ENCODE assay signal across 11 cellular contexts in the genomic region with DNA sequence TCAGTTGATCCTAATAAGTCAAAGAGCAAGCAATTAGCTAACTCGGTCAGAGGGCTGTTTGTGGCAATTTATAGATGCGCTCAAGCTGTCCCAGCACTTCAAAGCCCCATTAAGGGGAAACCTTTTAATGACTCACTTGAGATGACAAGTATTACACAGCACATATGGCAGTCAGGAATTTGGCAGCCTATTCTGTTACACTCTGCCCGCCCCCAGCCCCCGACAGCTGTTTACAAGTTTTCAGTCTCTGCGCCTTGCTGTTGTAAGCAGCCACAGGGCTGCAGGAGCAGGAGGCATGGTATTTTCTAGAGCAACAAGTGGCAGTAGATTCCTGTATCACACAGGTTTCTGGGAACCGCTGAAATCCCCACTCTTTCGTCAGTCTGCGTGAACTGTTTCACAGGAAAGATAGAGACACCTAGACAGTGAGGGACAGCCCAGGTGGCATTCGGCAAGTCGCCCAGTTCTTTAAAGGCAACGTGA.
A peak's percentile ranks its signal among the peaks of the same experiment; 100 is the strongest.
DNase-seq lines count a peak whose midpoint lies in the region; FAIRE-seq and TF ChIP-seq lines count a peak whose summit lies in the region.
"Had no signal": no experiment of that assay in that cellular context is flagged by ENCODE, and none has a peak within 500 bp of the region (broad histone marks: within the 10 kb centered on the region; RNA-seq: fewer than 3 reads in every experiment).

No MANE protein-coding gene starts in this region.

- H3K27me3 ChIP-seq in BJ (ENCODE audit: control insufficient read depth, insufficient read depth, low read length) (no peaks in the 10 kb centered on the region), mesendoderm (ENCODE audit: insufficient read depth, low read length, poor library complexity) (no peaks in the 10 kb centered on the region)

- H3K27ac ChIP-seq in mesendoderm (ENCODE audit: low read depth, low read length): no peak overlapping the region

- CTCF ChIA-PET in BJ (lab: Yijun Ruan, JAX): interaction anchor here (1.0 to 1.7 kb wide), 4 partner anchors 10 to 232 kb away, joined by 3 to 6 read pairs (median 3); no protein-coding TSS in a partner anchor

- no peak for TF ChIP-seq POLR2A in NB4 (IDR thresholded peaks at IDR 0.05; ENCODE audit: extremely low read depth, insufficient read length)

- no peak for TF ChIP-seq CTCF in BJ (IDR thresholded peaks at IDR 0.05; ENCODE audit: insufficient read depth, low read depth, low read length)
- no peak for TF ChIP-seq CTCF in NB4 (IDR thresholded peaks at IDR 0.05; ENCODE audit: low read depth, low read length)

- DNase-seq in BJ (ENCODE audit: low read depth): peak; percentile 44
- peak; percentile 35 for DNase-seq in NB4 (ENCODE audit: low read depth)
- DNase-seq in astrocyte of the hippocampus (ENCODE audit: low read depth, low spot score): peak; percentile 71
- DNase-seq in mesendoderm: peak; percentile 88
- DNase-seq in RCC 7860 (ENCODE audit: low spot score): no peak
- no peak for DNase-seq in HuH-7 (ENCODE audit: low spot score)
- DNase-seq in medulla oblongata (ENCODE audit: extremely low spot score): no peak
- DNase-seq in NCI-H526 (lab: John Stamatoyannopoulos, UW): no peak
- DNase-seq: activated CD8-positive, alpha-beta T cell treated with anti-CD3 and anti-CD28 coated beads, Interleukin-2, amount 10 ng/mL, durations not matched to agents 7 days and 5 days; COR-L47 had no signal

- H3K56ac ChIP-seq in mesendoderm (ENCODE audit: low read length): no peak overlapping the region

- POLR2A ChIA-PET in BJ (lab: Charles Lee): no interaction called here

- H3K4me2 ChIP-seq in mesendoderm (ENCODE audit: low read length): no peak overlapping the region

- no peak overlapping the region for H2BK5ac ChIP-seq in mesendoderm (ENCODE audit: low read length)

- no peak overlapping the region for H2BK120ac ChIP-seq in mesendoderm (ENCODE audit: low read depth, low read length)

- H2AK5ac ChIP-seq in mesendoderm (ENCODE audit: low read length): no peak overlapping the region

- H3K36me3 ChIP-seq in BJ (ENCODE audit: control insufficient read depth, insufficient read depth, low read length) (no peaks in the 10 kb centered on the region), mesendoderm (ENCODE audit: control insufficient read depth, insufficient read depth, low read length) (no peaks in the 10 kb centered on the region)

- H2BK15ac ChIP-seq in mesendoderm (replicated peaks; ENCODE audit: low read depth): no peak overlapping the region

- no peak overlapping the region for H4K8ac ChIP-seq in mesendoderm (ENCODE audit: low read depth, low read length)

- H3K4me1 ChIP-seq in mesendoderm (ENCODE audit: control insufficient read depth, low read depth, low read length): peaks cover 10% of the 10 kb centered on the region

- no peak overlapping the region for H3K18ac ChIP-seq in mesendoderm (ENCODE audit: low read length)

- H3K79me1 ChIP-seq in mesendoderm (ENCODE audit: low read length): no peaks in the 10 kb centered on the region

- no peak overlapping the region for H4K5ac ChIP-seq in mesendoderm (ENCODE audit: low read length)

- no peak overlapping the region for H3K9ac ChIP-seq in mesendoderm (ENCODE audit: low read length)

- no peak for FAIRE-seq in RCC 7860 (lab: Jason Lieb, UNC)
- FAIRE-seq: colon had no signal

- H3K4me3 ChIP-seq in BJ (ENCODE audit: low read depth, low read length) (no peak overlapping the region), NB4 (ENCODE audit: low read depth, low read length) (no peak overlapping the region), mesendoderm (ENCODE audit: low read length) (no peak overlapping the region)

- H3K4ac ChIP-seq in mesendoderm (ENCODE audit: low read depth, low read length): no peak overlapping the region

- WGBS in mesendoderm (ENCODE audit: extremely low coverage, insufficient coverage, low lambda C conversion rate): no CpG with 5 or more reads among the region's 11 CpGs

- no peak overlapping the region for H3K23ac ChIP-seq in mesendoderm (ENCODE audit: low read length)

- H3K79me2 ChIP-seq in mesendoderm (ENCODE audit: control insufficient read depth, insufficient read depth, low read length): no peaks in the 10 kb centered on the region

Comparison
In these comparisons a context has a peak if more than half of its experiments do, and no peak if none do; other contexts are left out.
1. DNase-seq: peak in BJ (single experiment), NB4 (single experiment), astrocyte of the hippocampus (single experiment) and mesendoderm (single experiment); none in RCC 7860 (single experiment), HuH-7 (single experiment), medulla oblongata (single experiment) and NCI-H526 (0 of 2).